7 cellular contexts compared by ENCODE assay signal in genomic region chr10:7039859-7040258, GRCh38.
"Had no signal": no experiment of that assay in that cellular context is flagged by ENCODE, and none has a peak within 500 bp of the region (broad histone marks: within the 10 kb centered on the region; RNA-seq: fewer than 3 reads in every experiment).

No MANE protein-coding gene starts in this region.

- H3K27ac ChIP-seq: HL-60 had no signal

- DNase-seq: IMR-90, KBM-7, KG1 had no signal

- ATAC-seq: HepG2 had no signal

- H3K27ac Mint-ChIP-seq: IgD-negative memory B cell had no signal

- H3K9me3 Mint-ChIP-seq: IgD-negative memory B cell had no signal

- FAIRE-seq: HepG2, HTR-8/SVneo had no signal

- H3K4me3 Mint-ChIP-seq: IgD-negative memory B cell had no signal
